ENCODE assay signal across 9 cellular contexts in genomic region chr19:6802336-6803035, GRCh38. TPM values are rescaled to one million over a fixed set of nuclear protein-coding genes. Genes with fewer than 3 reads are reported as not detected.
DNase-seq lines count a peak whose midpoint lies in the region; ATAC-seq, FAIRE-seq and TF ChIP-seq lines count a peak whose summit lies in the region.
"Had no signal": no experiment of that assay in that cellular context is flagged by ENCODE, and none has a peak within 500 bp of the region (broad histone marks: within the 10 kb centered on the region; RNA-seq: fewer than 3 reads in every experiment).

No MANE protein-coding gene starts in this region.

- TF ChIP-seq CTCF in ascending aorta (IDR thresholded peaks at IDR 0.05), result no peak
- TF ChIP-seq CTCF in transverse colon (IDR thresholded peaks at IDR 0.05), result no peak

- H3K18ac ChIP-seq in neuronal stem cell (ENCODE audit: low read length), result no peak overlapping the region

- peaks cover 3 to 5% of the 10 kb centered on the region in 2 donors for H3K4me1 ChIP-seq in ascending aorta
- H3K4me1 ChIP-seq in neuronal stem cell (ENCODE audit: control insufficient read depth in 2 of 2, insufficient read depth in 1 of 2, low read depth in 1 of 2, low read length in 2 of 2), result peaks cover 0 to 2% of the 10 kb centered on the region in 2 donors
- H3K4me1 ChIP-seq in transverse colon, result peaks cover 0 to 9% (median 4%) of the 10 kb centered on the region in 4 donors

- H3K4me2 ChIP-seq in neuronal stem cell (ENCODE audit: insufficient read depth, low read length, poor library complexity, severe bottlenecking), result no peak overlapping the region

- H2BK5ac ChIP-seq in neuronal stem cell (ENCODE audit: low read length), result no peak overlapping the region

- no peak overlapping the region for H4K91ac ChIP-seq in neuronal stem cell (ENCODE audit: low read depth, low read length, poor library complexity)

- TF ChIP-seq EP300 in transverse colon (IDR thresholded peaks at IDR 0.05; ENCODE audit: low read depth), result no peak

- no peak overlapping the region for H2AK5ac ChIP-seq in neuronal stem cell (ENCODE audit: low read depth, low read length)

- intact Hi-C loops in ascending aorta (cut with DNase I) (no loop called here), transverse colon (cut with DNase I; ENCODE audit: low total_unique reads) (no loop called here)

- peak overlapping the region; percentile 21 for H3K14ac ChIP-seq in neuronal stem cell (ENCODE audit: low read length)

- no peaks in the 10 kb centered on the region for H3K79me1 ChIP-seq in neuronal stem cell (ENCODE audit: low read depth, low read length)

- H3K23ac ChIP-seq in neuronal stem cell (ENCODE audit: low read depth, low read length, poor library complexity), result no peak overlapping the region

- WGBS in neuronal stem cell (ENCODE audit: extremely low coverage in 2 of 2, insufficient read length in 2 of 2, insufficient replicate concordance in 1 of 2), 2 donors, result no CpG with 5 or more reads among the region's 9 CpGs
- WGBS in transverse colon (ENCODE audit: low coverage in 1 of 2), 2 donors, result 64 to 80% methylated on average over 2 to 9 of the region's 9 CpGs

- H2BK15ac ChIP-seq in neuronal stem cell (ENCODE audit: low read length), result no peak overlapping the region

- H3K9ac ChIP-seq in neuronal stem cell (ENCODE audit: low read depth, low read length, poor library complexity), result peak overlapping the region; percentile 21

- TF ChIP-seq POLR2A in transverse colon (IDR thresholded peaks at IDR 0.05), result no peak

- H3K4ac ChIP-seq in neuronal stem cell (ENCODE audit: low read length), result no peak overlapping the region

- H2AFZ ChIP-seq in neuronal stem cell (ENCODE audit: low read length), result peak overlapping the region; percentile 67

- no peak overlapping the region for H4K8ac ChIP-seq in neuronal stem cell (ENCODE audit: low read depth, low read length)

- FAIRE-seq in GM18507 (lab: Jason Lieb, UNC), result peak; percentile 99

- H3K27ac ChIP-seq in ascending aorta (no peak overlapping the region), neuronal stem cell (replicated peaks; ENCODE audit: low read length) (no peak overlapping the region), transverse colon (peak overlapping the region; percentile 65 to 82 (median 72))

- no peaks in the 10 kb centered on the region for H3K9me3 ChIP-seq in ascending aorta
- H3K9me3 ChIP-seq in neuronal stem cell (replicated peaks in 1 of 2; ENCODE audit: control insufficient read depth in 2 of 2, insufficient read depth in 1 of 2, low read depth in 1 of 2, low read length in 2 of 2), result peaks cover 0 to 2% of the 10 kb centered on the region in 2 donors
- no peaks in the 10 kb centered on the region for H3K9me3 ChIP-seq in transverse colon
- H3K9me3 ChIP-seq: suprapubic skin had no signal

- in situ Hi-C loops in transverse colon (cut with MboI; ENCODE audit: low pct_ligation_motif_present in 1 of 4, low pct_unique_long_range_greater_than_20kb in 1 of 4, low sequenced_read_pairs in 3 of 4), result no loop called here

- ATAC-seq in HG03280 (IDR thresholded peaks at IDR 0.05; ENCODE audit: unreplicated experiment), result peak; percentile 48

- no peak overlapping the region for H2BK120ac ChIP-seq in neuronal stem cell (ENCODE audit: low read depth, low read length)

- H3K27me3 ChIP-seq in ascending aorta, result no peaks in the 10 kb centered on the region
- no peaks in the 10 kb centered on the region for H3K27me3 ChIP-seq in neuronal stem cell (ENCODE audit: control insufficient read depth in 3 of 3, insufficient read depth in 3 of 3, low read depth in 1 of 3, low read length in 3 of 3)
- H3K27me3 ChIP-seq in transverse colon, result no peaks in the 10 kb centered on the region

- H3K36me3 ChIP-seq in ascending aorta (no peaks in the 10 kb centered on the region), neuronal stem cell (replicated peaks in 1 of 2; ENCODE audit: control insufficient read depth in 2 of 2, insufficient read depth in 2 of 2, low read length in 2 of 2) (no peaks in the 10 kb centered on the region), transverse colon (no peaks in the 10 kb centered on the region)
- H3K36me3 ChIP-seq: suprapubic skin had no signal

- no peak overlapping the region for H3K4me3 ChIP-seq in ascending aorta
- no peak overlapping the region for H3K4me3 ChIP-seq in neuronal stem cell (ENCODE audit: low read length in 2 of 2)
- no peak overlapping the region for H3K4me3 ChIP-seq in transverse colon

- no peak overlapping the region for H2BK12ac ChIP-seq in neuronal stem cell (ENCODE audit: low read length)

- DNase-seq in GM18507 (ENCODE audit: extremely low spot score, insufficient read length, low read depth), result peak; percentile 28
- peak; percentile 20 to 80 (median 48) for DNase-seq in T-helper 2 cell
- DNase-seq in ascending aorta (ENCODE audit: low spot score in 2 of 2), result peak; percentile 28 to 72
- no peak for DNase-seq in neuronal stem cell (ENCODE audit: low spot score)
- peak; percentile 60 for DNase-seq in transverse colon
- DNase-seq in NCI-H1105 treated with DMSO at 0.1 percent for 48 hours (lab: John Stamatoyannopoulos, UW), result no peak
- DNase-seq in NCI-H1436 treated with DMSO at 0.1 percent for 48 hours (lab: John Stamatoyannopoulos, UW), result no peak

RNA-seq across cellular contexts. Expression of gene VAV1, which starts 30.0 kb away (rescaled TPM):
- total RNA-seq in ascending aorta, result 4.4 TPM
- polyA plus RNA-seq in neuronal stem cell (2013, experiment 1 of 2), result 0.06 TPM
- polyA plus RNA-seq in neuronal stem cell (2013, experiment 2 of 2), result 0.04 TPM
- total RNA-seq in transverse colon, result 10 to 100 TPM in 1 of 4 donors, 1 to 10 TPM in 2, under 1 TPM in 1; 0.60 to 10.8 (median 6.0) TPM

RNA-seq across cellular contexts. Expression of gene SH2D3A, which starts 35.3 kb away (rescaled TPM):
- total RNA-seq in ascending aorta (not detected), transverse colon (100 to 1,000 TPM in 1 of 4 donors, 10 to 100 TPM in 3; 41.4 to 127 (median 55.5) TPM)
- polyA plus RNA-seq in neuronal stem cell (2013, experiment 1 of 2), result 0.18 TPM
- polyA plus RNA-seq in neuronal stem cell (2013, experiment 2 of 2), result 0.14 TPM

Comparison
In these comparisons a context has a peak if more than half of its experiments do, and no peak if none do; other contexts are left out.
1. DNase-seq: peak in GM18507 (single experiment), T-helper 2 cell (5 of 5), ascending aorta (2 of 2) and transverse colon (single experiment); none in neuronal stem cell (single experiment), NCI-H1105 treated with DMSO at 0.1 percent for 48 hours (single experiment) and NCI-H1436 treated with DMSO at 0.1 percent for 48 hours (single experiment).
2. H3K27ac ChIP-seq: peak in transverse colon (4 of 4); none in ascending aorta (0 of 2) and neuronal stem cell (single experiment).
3. RNA of gene SH2D3A, which starts 35.3 kb away (total RNA-seq): 41.4 to 127 TPM in transverse colon; not detected in ascending aorta (single experiment); every median in the first group is over 10 times any median in the second.